Comparison of ENCODE assay signal across 1 cellular context in the genomic region with DNA sequence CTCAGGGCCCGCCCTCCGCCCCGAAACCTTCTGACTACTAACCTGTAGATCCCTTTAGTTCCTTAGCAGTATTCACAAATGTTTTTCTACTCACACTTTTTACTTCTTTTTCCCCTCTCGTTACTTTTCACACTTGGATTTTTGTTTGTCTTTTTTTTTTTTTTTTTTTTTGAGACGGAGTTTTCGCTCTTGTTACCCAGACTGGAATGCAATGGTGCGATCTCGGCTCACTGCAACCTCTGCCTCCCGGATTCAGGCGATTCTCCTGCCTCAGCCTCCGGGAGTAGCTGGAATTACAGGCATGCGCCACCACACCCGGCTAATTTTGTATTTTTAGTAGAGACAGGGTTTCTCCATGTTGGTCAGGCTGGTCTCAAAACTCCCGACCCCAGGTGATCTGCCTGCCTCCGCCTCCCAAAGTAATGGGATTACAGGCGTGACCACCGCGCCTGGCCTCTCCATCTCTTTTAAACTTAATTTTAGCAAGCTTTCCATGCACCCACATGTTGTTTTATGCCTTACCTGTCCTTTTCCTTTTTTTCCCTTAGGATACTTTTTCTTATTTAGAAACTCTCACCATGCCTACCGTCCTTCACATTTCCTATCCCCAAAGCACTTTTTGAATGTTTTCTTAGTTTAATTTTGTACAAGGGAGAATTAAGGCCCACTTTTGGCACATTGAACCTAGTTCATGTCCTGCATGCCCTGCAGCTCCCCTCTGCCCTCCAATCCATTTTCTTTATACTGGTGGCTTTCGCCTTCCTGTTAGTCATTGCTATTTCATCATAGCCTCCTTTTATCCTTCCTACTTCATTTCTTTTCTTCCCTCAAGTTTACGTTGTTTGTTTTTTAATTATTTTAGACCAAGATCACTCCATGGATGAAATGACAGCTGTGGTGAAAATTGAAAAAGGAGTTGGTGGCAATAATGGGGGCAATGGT.
TF ChIP-seq lines count a peak whose summit lies in the region.

No MANE protein-coding gene starts in this region.

TF ChIP-seq in HEK293, 187 proteins besides CTCF, POLR2A, EP300 and RAD21 (continued from another document):
- TF ChIP-seq AEBP2 (tag by site-specific recombination; IDR thresholded peaks at IDR 0.05; ENCODE audit: borderline replicate concordance), result no peak
- no peak for TF ChIP-seq ZNF23 (tag by site-specific recombination; IDR thresholded peaks at IDR 0.05; ENCODE audit: borderline replicate concordance)
TF ChIP-seq in HEK293: peak in this region for 33.
